In genomic region chr15:66188464-66188863, GRCh38 we compare ENCODE assay signal across 1 cellular context.
TF ChIP-seq lines count a peak whose summit lies in the region.

No MANE protein-coding gene starts in this region.

TF ChIP-seq in HCT116, 20 proteins besides CTCF, POLR2A, EP300 and RAD21:
- TF ChIP-seq FOSL1 (IDR thresholded peaks at IDR 0.05; ENCODE audit: low read depth) (no peak), EZH2phosphoT487 (IDR thresholded peaks at IDR 0.05; ENCODE audit: borderline replicate concordance) (no peak), SIN3A (IDR thresholded peaks at IDR 0.05; ENCODE audit: low read depth) (no peak), SRF (IDR thresholded peaks at IDR 0.05; ENCODE audit: low read depth) (no peak), CEBPB (IDR thresholded peaks at IDR 0.05; ENCODE audit: low read depth) (no peak), ZBTB33 (IDR thresholded peaks at IDR 0.05; ENCODE audit: extremely low read depth, insufficient replicate concordance, low read length) (no peak), CBX3 (IDR thresholded peaks at IDR 0.05; ENCODE audit: low read depth) (no peak), JUND (IDR thresholded peaks at IDR 0.05) (no peak), REST (IDR thresholded peaks at IDR 0.05; ENCODE audit: low read depth) (no peak), MAX (IDR thresholded peaks at IDR 0.05) (no peak), ZNF274 (IDR thresholded peaks at IDR 0.05; ENCODE audit: low read depth, low read length) (no peak), ZFX (IDR thresholded peaks at IDR 0.05) (no peak), YY1 (IDR thresholded peaks at IDR 0.05; ENCODE audit: extremely low read depth, insufficient replicate concordance, low read depth, low read length) (no peak), POLR2AphosphoS5 (IDR thresholded peaks at IDR 0.05; ENCODE audit: low read depth, low read length) (no peak), EGR1 (IDR thresholded peaks at IDR 0.05; ENCODE audit: low read depth) (no peak), SP1 (IDR thresholded peaks at IDR 0.05; ENCODE audit: low read depth) (no peak), ATF3 (IDR thresholded peaks at IDR 0.05) (no peak)
